ENCODE assay signal across 8 cellular contexts in genomic region chr14:91872011-91872476, GRCh38. TPM values are rescaled to one million over a fixed set of nuclear protein-coding genes. Genes with fewer than 3 reads are reported as not detected.
DNase-seq lines count a peak whose midpoint lies in the region; ATAC-seq, FAIRE-seq and TF ChIP-seq lines count a peak whose summit lies in the region.

No MANE protein-coding gene starts in this region.

- H3K9me3 Mint-ChIP-seq in CD14-positive monocyte: peaks cover 0 to 5% (median 0%) of the 10 kb centered on the region in 7 donors

- FAIRE-seq in pancreas (lab: Jason Lieb, UNC): no peak

- H3K27me3 ChIP-seq in ascending aorta (no peaks in the 10 kb centered on the region), pancreas (no peaks in the 10 kb centered on the region)

- peaks cover 0 to 3% (median 3%) of the 10 kb centered on the region in 3 donors for H3K27me3 Mint-ChIP-seq in CD14-positive monocyte (ENCODE audit: low read depth in 3 of 3)

- H3K4me3 ChIP-seq in ascending aorta: peak overlapping the region in 1 of 2 donors; percentile 2
- H3K4me3 ChIP-seq in pancreas: peak overlapping the region in 1 of 4 donors; percentile 11

- peak overlapping the region in 6 of 7 donors; percentile 68 to 82 (median 80) for H3K27ac Mint-ChIP-seq in CD14-positive monocyte

- H3K4me1 ChIP-seq in ascending aorta (peaks cover 13 to 23% of the 10 kb centered on the region in 2 donors), pancreas (peaks cover 55 to 74% (median 63%) of the 10 kb centered on the region in 3 donors)

- H3K36me3 Mint-ChIP-seq in CD14-positive monocyte: no peaks in the 10 kb centered on the region

- H3K27ac ChIP-seq in ascending aorta (peak overlapping the region; percentile 77 to 78), pancreas (peak overlapping the region; percentile 85 to 92 (median 88))

- ATAC-seq in GM21390 (IDR thresholded peaks at IDR 0.05; ENCODE audit: unreplicated experiment) (peak; percentile 48), pancreas (peak; percentile 54 to 76 (median 63))

- TF ChIP-seq CTCF in CD14-positive monocyte (IDR thresholded peaks at IDR 0.05) (no peak), ascending aorta (IDR thresholded peaks at IDR 0.05) (no peak), pancreas (IDR thresholded peaks at IDR 0.05) (no peak)

- no peaks in the 10 kb centered on the region for H3K9me3 ChIP-seq in ascending aorta
- H3K9me3 ChIP-seq in pancreas: no peaks in the 10 kb centered on the region

- peaks cover 30% of the 10 kb centered on the region for H3K4me1 Mint-ChIP-seq in CD14-positive monocyte

- peak overlapping the region; percentile 54 to 86 for H3K4me3 Mint-ChIP-seq in CD14-positive monocyte

- WGBS in pancreas, 2 donors: 10 to 13% methylated on average over 3 of the region's 3 CpGs

- no peak for DNase-seq in CD14-positive monocyte (ENCODE audit: low spot score)
- peak; percentile 48 for DNase-seq in NAMALWA (ENCODE audit: low spot score)
- no peak for DNase-seq in ascending aorta (ENCODE audit: low spot score in 2 of 2)
- DNase-seq in pancreas: peak in 4 of 6 donors; percentile 78 to 88 (median 80)
- no peak for DNase-seq in COR-L47 (lab: John Stamatoyannopoulos, UW)
- DNase-seq in amniotic stem cell (lab: John Stamatoyannopoulos, UW): no peak
- DNase-seq in NCI-H1417 treated with DMSO at 0.1 percent for 48 hours (lab: John Stamatoyannopoulos, UW): no peak

- peaks cover 72 to 74% of the 10 kb centered on the region in 2 donors for H3K36me3 ChIP-seq in ascending aorta
- no peaks in the 10 kb centered on the region for H3K36me3 ChIP-seq in pancreas

- intact Hi-C loops in CD14-positive monocyte (cut with micrococcal nuclease): no loop called here
- intact Hi-C loops in ascending aorta (cut with DNase I): loop anchor here (1.0 to 5.0 kb wide), 3 partner anchors 25 to 45 kb away; no protein-coding TSS in a partner anchor
- intact Hi-C loops in pancreas (cut with DNase I): no loop called here

RNA-seq across cellular contexts. Expression of gene TC2N, which starts 4.7 kb away (rescaled TPM):
- polyA plus RNA-seq in CD14-positive monocyte (under 1 TPM; 0.24 to 0.55 TPM), pancreas (10 to 100 TPM; 23.9 to 45.4 TPM)
- total RNA-seq in ascending aorta (37.8 TPM), pancreas (100 to 1,000 TPM in 5 of 6 donors, 10 to 100 TPM in 1; 96.5 to 215 (median 119) TPM)

Comparison
In these comparisons a context has a peak if more than half of its experiments do, and no peak if none do; other contexts are left out.
1. DNase-seq: peak in NAMALWA (single experiment) and pancreas (4 of 6); none in CD14-positive monocyte (single experiment), ascending aorta (0 of 2), COR-L47 (single experiment), amniotic stem cell (single experiment) and NCI-H1417 treated with DMSO at 0.1 percent for 48 hours (single experiment).